Comparison of ENCODE assay signal across 1 cellular context in genomic region chr10:24869354-24870016, GRCh38.
TF ChIP-seq lines count a peak whose summit lies in the region.

No MANE protein-coding gene starts in this region.

TF ChIP-seq in IMR-90, 13 proteins besides CTCF, POLR2A, EP300 and RAD21 (continued from another document):
- TF ChIP-seq MXI1 (IDR thresholded peaks at IDR 0.05; ENCODE audit: borderline replicate concordance, low read depth, low read length): no peak
